In the genomic region with DNA sequence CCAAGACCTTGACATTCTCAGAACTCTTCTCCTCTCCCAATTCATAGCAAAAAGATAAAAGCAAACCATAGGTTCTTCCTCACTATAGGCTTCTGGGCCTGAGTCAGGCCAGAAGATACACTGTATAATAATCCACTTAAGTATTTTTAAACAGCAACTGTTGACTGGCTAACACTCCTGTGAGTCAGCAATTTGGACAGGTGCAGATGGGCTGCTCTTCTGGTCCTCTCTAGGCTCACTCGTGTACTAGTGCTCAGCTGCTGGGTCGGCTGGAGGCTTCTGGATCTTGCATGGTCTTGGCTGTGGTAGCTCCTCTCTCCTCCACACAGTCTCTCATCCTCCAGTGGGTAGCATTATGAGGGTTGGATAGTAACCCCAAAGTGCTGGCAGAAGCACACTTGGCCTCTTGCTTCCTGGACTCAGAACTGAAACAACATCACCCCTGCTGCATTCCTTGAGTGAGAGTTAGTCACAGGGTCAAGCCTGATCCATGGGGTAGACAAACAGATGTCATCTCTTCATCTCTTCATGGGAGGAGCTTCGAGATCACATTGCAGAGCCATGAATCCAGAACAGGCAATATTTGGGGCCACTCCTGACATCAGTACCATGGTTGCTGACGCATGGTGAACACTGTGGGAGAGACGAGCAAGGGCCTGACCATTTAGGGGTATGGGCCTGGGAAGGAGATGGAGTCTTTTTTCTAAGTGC, we compare ENCODE assay signal across 16 cellular contexts.
DNase-seq lines count a peak whose midpoint lies in the region; ATAC-seq and TF ChIP-seq lines count a peak whose summit lies in the region.
"Had no signal": no experiment of that assay in that cellular context is flagged by ENCODE, and none has a peak within 500 bp of the region (broad histone marks: within the 10 kb centered on the region; RNA-seq: fewer than 3 reads in every experiment).

No MANE protein-coding gene starts in this region.

- H3K4me3 ChIP-seq in DND-41 (ENCODE audit: low read depth in 1 of 2, low read length in 2 of 2) = no peak overlapping the region
- H3K4me3 ChIP-seq in fibroblast of mammary gland (ENCODE audit: control insufficient read depth, low read depth, low read length) = no peak overlapping the region

- intact Hi-C loops in sciatic nerve (cut with DNase I) = no loop called here

- TF ChIP-seq CTCF in DND-41 (IDR thresholded peaks at IDR 0.05; ENCODE audit: borderline replicate concordance, extremely low read depth, low read length, poor library complexity, severe bottlenecking) (no peak), fibroblast of mammary gland (conservative IDR thresholded peaks at IDR 0.05; ENCODE audit: control insufficient read depth, insufficient read depth, low read depth, low read length) (no peak)

- peak; percentile 29; the same call in 1 of the 3 replicates for ATAC-seq in DND-41 (ENCODE audit: insufficient read depth, low read depth)
- ATAC-seq in sciatic nerve = peak; percentile 36
- ATAC-seq in HG02571 (IDR thresholded peaks at IDR 0.05; ENCODE audit: unreplicated experiment) = no peak

- no peak for DNase-seq in DND-41
- peak; percentile 42 for DNase-seq in M059J (ENCODE audit: low read depth)
- DNase-seq in fibroblast of mammary gland (ENCODE audit: low read depth) = peak; percentile 52
- DNase-seq in sciatic nerve (ENCODE audit: low spot score) = no peak
- DNase-seq in stimulated activated CD4-positive, alpha-beta T cell treated with anti-CD3 and anti-CD28 coated beads, Interleukin-15, amount 100 ng/mL, for 24 hours = no peak
- DNase-seq in NCI-H1930 (lab: John Stamatoyannopoulos, UW) = no peak
- DNase-seq in DMS 273 (lab: John Stamatoyannopoulos, UW; ENCODE audit: unreplicated experiment) = no peak
- DNase-seq: DMS153, KBM-7, NCI-H1092, NCI-H146, NCI-H526, OCI-M1, RPMI8226 had no signal

- no peaks in the 10 kb centered on the region for H3K27me3 ChIP-seq in DND-41 (ENCODE audit: insufficient read depth, low read length, poor library complexity)

- H3K4me2 ChIP-seq in DND-41 (ENCODE audit: insufficient read depth, low read length) = no peak overlapping the region

- no peaks in the 10 kb centered on the region for H3K4me1 ChIP-seq in DND-41 (ENCODE audit: insufficient read depth, low read length)

- no peak overlapping the region for H3K9ac ChIP-seq in DND-41 (ENCODE audit: low read depth, low read length)

- no peaks in the 10 kb centered on the region for H4K20me1 ChIP-seq in DND-41 (ENCODE audit: insufficient read depth, low read length)

- H3K9me3 ChIP-seq in DND-41 (ENCODE audit: insufficient read depth, low read length, severe bottlenecking) = no peaks in the 10 kb centered on the region

- H2AFZ ChIP-seq in DND-41 (ENCODE audit: low read depth, low read length) = no peak overlapping the region

- no peak overlapping the region for H3K27ac ChIP-seq in DND-41 (ENCODE audit: low read length)
- H3K27ac ChIP-seq: C4-2B had no signal

- H3K36me3 ChIP-seq in DND-41 (ENCODE audit: insufficient read depth, low read length) = no peaks in the 10 kb centered on the region

- no peaks in the 10 kb centered on the region for H3K79me2 ChIP-seq in DND-41 (ENCODE audit: insufficient read depth, low read length)

Comparison
In these comparisons a context has a peak if more than half of its experiments do, and no peak if none do; other contexts are left out.
1. DNase-seq: peak in M059J (single experiment) and fibroblast of mammary gland (single experiment); none in DND-41 (single experiment), sciatic nerve (single experiment), stimulated activated CD4-positive, alpha-beta T cell treated with anti-CD3 and anti-CD28 coated beads, Interleukin-15, amount 100 ng/mL, for 24 hours (single experiment), NCI-H1930 (0 of 2) and DMS 273 (single experiment).